In genomic region chr7:87933953-87934698, GRCh38 we compare ENCODE assay signal across 1 cellular context.
TF ChIP-seq lines count a peak whose summit lies in the region.

Gene ADAM22 (plus strand): TSS chr7:87934251. CDS start chr7:87934466, 215 bp downstream.

TF ChIP-seq in HEK293, 187 proteins besides CTCF, POLR2A, EP300 and RAD21 (continued from another document):
- TF ChIP-seq ZNF692 (tag by site-specific recombination; IDR thresholded peaks at IDR 0.05) (0 out of 2 replicates have a peak, but pooled peaks have one; percentile 17), ZIC2 (tag by site-specific recombination; IDR thresholded peaks at IDR 0.05) (peak; percentile 52), TRIM28 (IDR thresholded peaks at IDR 0.05; ENCODE audit: borderline replicate concordance, low read length) (peak; percentile 69), PATZ1 (tag by site-specific recombination; IDR thresholded peaks at IDR 0.05) (peak; percentile 85), KLF7 (tag by site-specific recombination; IDR thresholded peaks at IDR 0.05; ENCODE audit: borderline replicate concordance) (no peak), ZNF501 (tag by site-specific recombination; IDR thresholded peaks at IDR 0.05) (0 out of 2 replicates have a peak, but pooled peaks have one; percentile 66), ZNF785 (tag by site-specific recombination; IDR thresholded peaks at IDR 0.05) (no peak), ZNF302 (tag by site-specific recombination; IDR thresholded peaks at IDR 0.05; ENCODE audit: low read depth) (no peak), ZBTB49 (tag by site-specific recombination; IDR thresholded peaks at IDR 0.05; ENCODE audit: low read depth) (no peak), ZNF174 (tag by site-specific recombination; IDR thresholded peaks at IDR 0.05) (no peak), ZNF335 (tag by site-specific recombination; conservative IDR thresholded peaks at IDR 0.05) (peak; percentile 95), HOXA7 (CRISPR knock-in tag; IDR thresholded peaks at IDR 0.05; ENCODE audit: borderline replicate concordance) (no peak), ZNF2 (tag by site-specific recombination; IDR thresholded peaks at IDR 0.05) (no peak), ZNF776 (tag by site-specific recombination; IDR thresholded peaks at IDR 0.05; ENCODE audit: borderline replicate concordance) (no peak), ZNF664 (tag by site-specific recombination; IDR thresholded peaks at IDR 0.05) (no peak), SP3 (tag by site-specific recombination; IDR thresholded peaks at IDR 0.05) (peak; percentile 62; the same call in 1 of the 2 replicates), ZNF132 (tag by site-specific recombination; IDR thresholded peaks at IDR 0.05; ENCODE audit: borderline replicate concordance) (no peak), PRDM4 (tag by site-specific recombination; IDR thresholded peaks at IDR 0.05) (peak; percentile 96), GFI1B (tag by site-specific recombination; IDR thresholded peaks at IDR 0.05) (no peak), ZFP69B (tag by site-specific recombination; IDR thresholded peaks at IDR 0.05) (no peak), FEZF1 (tag by site-specific recombination; IDR thresholded peaks at IDR 0.05) (no peak), AEBP2 (tag by site-specific recombination; IDR thresholded peaks at IDR 0.05; ENCODE audit: borderline replicate concordance) (no peak), ZNF140 (tag by site-specific recombination; IDR thresholded peaks at IDR 0.05) (no peak), SP7 (tag by site-specific recombination; IDR thresholded peaks at IDR 0.05) (0 out of 2 replicates have a peak, but pooled peaks have one; percentile 44)
- TF ChIP-seq, protein P1, sequence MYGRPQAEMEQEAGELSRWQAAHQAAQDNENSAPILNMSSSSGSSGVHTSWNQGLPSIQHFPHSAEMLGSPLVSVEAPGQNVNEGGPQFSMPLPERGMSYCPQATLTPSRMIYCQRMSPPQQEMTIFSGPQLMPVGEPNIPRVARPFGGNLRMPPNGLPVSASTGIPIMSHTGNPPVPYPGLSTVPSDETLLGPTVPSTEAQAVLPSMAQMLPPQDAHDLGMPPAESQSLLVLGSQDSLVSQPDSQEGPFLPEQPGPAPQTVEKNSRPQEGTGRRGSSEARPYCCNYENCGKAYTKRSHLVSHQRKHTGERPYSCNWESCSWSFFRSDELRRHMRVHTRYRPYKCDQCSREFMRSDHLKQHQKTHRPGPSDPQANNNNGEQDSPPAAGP (tag by site-specific recombination; IDR thresholded peaks at IDR 0.05): 0 out of 2 replicates have a peak, but pooled peaks have one; percentile 17
- TF ChIP-seq, protein P2, sequence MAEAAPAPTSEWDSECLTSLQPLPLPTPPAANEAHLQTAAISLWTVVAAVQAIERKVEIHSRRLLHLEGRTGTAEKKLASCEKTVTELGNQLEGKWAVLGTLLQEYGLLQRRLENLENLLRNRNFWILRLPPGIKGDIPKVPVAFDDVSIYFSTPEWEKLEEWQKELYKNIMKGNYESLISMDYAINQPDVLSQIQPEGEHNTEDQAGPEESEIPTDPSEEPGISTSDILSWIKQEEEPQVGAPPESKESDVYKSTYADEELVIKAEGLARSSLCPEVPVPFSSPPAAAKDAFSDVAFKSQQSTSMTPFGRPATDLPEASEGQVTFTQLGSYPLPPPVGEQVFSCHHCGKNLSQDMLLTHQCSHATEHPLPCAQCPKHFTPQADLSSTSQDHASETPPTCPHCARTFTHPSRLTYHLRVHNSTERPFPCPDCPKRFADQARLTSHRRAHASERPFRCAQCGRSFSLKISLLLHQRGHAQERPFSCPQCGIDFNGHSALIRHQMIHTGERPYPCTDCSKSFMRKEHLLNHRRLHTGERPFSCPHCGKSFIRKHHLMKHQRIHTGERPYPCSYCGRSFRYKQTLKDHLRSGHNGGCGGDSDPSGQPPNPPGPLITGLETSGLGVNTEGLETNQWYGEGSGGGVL (tag by site-specific recombination; IDR thresholded peaks at IDR 0.05): peak; percentile 66
- TF ChIP-seq, protein P3, sequence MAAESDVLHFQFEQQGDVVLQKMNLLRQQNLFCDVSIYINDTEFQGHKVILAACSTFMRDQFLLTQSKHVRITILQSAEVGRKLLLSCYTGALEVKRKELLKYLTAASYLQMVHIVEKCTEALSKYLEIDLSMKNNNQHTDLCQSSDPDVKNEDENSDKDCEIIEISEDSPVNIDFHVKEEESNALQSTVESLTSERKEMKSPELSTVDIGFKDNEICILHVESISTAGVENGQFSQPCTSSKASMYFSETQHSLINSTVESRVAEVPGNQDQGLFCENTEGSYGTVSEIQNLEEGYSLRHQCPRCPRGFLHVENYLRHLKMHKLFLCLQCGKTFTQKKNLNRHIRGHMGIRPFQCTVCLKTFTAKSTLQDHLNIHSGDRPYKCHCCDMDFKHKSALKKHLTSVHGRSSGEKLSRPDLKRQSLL (tag by site-specific recombination; IDR thresholded peaks at IDR 0.05): peak; percentile 50; the same call in 1 of the 2 replicates
